Comparison of ENCODE assay signal across 1 cellular context in genomic region chr5:179699640-179700298, GRCh38.
A peak's percentile ranks its signal among the peaks of the same experiment; 100 is the strongest.
TF ChIP-seq lines count a peak whose summit lies in the region.

No MANE protein-coding gene starts in this region.

TF ChIP-seq in GM12878, 131 proteins besides CTCF, POLR2A, EP300 and RAD21 (continued from another document and continues in another):
- no peak for TF ChIP-seq ZBTB4 (CRISPR knock-in tag; IDR thresholded peaks at IDR 0.05)
- no peak for TF ChIP-seq SKIL (IDR thresholded peaks at IDR 0.05; ENCODE audit: low read depth, poor library complexity, severe bottlenecking)
- no peak for TF ChIP-seq CHD1 (IDR thresholded peaks at IDR 0.05; ENCODE audit: low read depth, low read length)
- no peak for TF ChIP-seq ZBED1 (IDR thresholded peaks at IDR 0.05; ENCODE audit: borderline replicate concordance)
- TF ChIP-seq BRCA1 (IDR thresholded peaks at IDR 0.05; ENCODE audit: low read depth, low read length): no peak
- 0 out of 2 replicates have a peak, but pooled peaks have one; percentile 12 for TF ChIP-seq MTA3 (IDR thresholded peaks at IDR 0.05; ENCODE audit: borderline replicate concordance, low read length)
- no peak for TF ChIP-seq RB1 (IDR thresholded peaks at IDR 0.05; ENCODE audit: borderline replicate concordance)
- TF ChIP-seq EZH2 (IDR thresholded peaks at IDR 0.05; ENCODE audit: borderline replicate concordance, control insufficient read depth, low read depth, low read length): no peak
- TF ChIP-seq ZBTB33 (IDR thresholded peaks at IDR 0.05): no peak
- TF ChIP-seq TCF3 (IDR thresholded peaks at IDR 0.05; ENCODE audit: borderline replicate concordance, insufficient read depth, low read depth, low read length): no peak
- no peak for TF ChIP-seq STAT3 (IDR thresholded peaks at IDR 0.05; ENCODE audit: low read depth, low read length)
- no peak for TF ChIP-seq HDGF (IDR thresholded peaks at IDR 0.05)
- TF ChIP-seq MEF2A (IDR thresholded peaks at IDR 0.05; ENCODE audit: insufficient read depth, low read depth, low read length): no peak
- TF ChIP-seq DPF2 (IDR thresholded peaks at IDR 0.05): no peak
- TF ChIP-seq ELK1 (IDR thresholded peaks at IDR 0.05; ENCODE audit: low read depth, low read length): no peak
- TF ChIP-seq HDAC6 (IDR thresholded peaks at IDR 0.05; ENCODE audit: unreplicated experiment): no peak
- TF ChIP-seq MTA2 (IDR thresholded peaks at IDR 0.05; ENCODE audit: low read depth): no peak
- TF ChIP-seq NFYA (IDR thresholded peaks at IDR 0.05; ENCODE audit: borderline replicate concordance, low read depth, low read length): no peak
- TF ChIP-seq ZSCAN29 (IDR thresholded peaks at IDR 0.05): no peak
- no peak for TF ChIP-seq PBX3 (IDR thresholded peaks at IDR 0.05; ENCODE audit: insufficient replicate concordance, low read depth, low read length)
- TF ChIP-seq KAT2A (conservative IDR thresholded peaks at IDR 0.05; ENCODE audit: control insufficient read depth, low read depth, low read length): no peak
- TF ChIP-seq FOXM1 (IDR thresholded peaks at IDR 0.05; ENCODE audit: low read depth, low read length): no peak
- no peak for TF ChIP-seq CBX3 (IDR thresholded peaks at IDR 0.05; ENCODE audit: borderline replicate concordance, low read depth)
- TF ChIP-seq ETV6 (conservative IDR thresholded peaks at IDR 0.05 in 1 of 2, IDR thresholded peaks at IDR 0.05 in 1 of 2; ENCODE audit: borderline replicate concordance in 1 of 2, low read depth in 1 of 2): no peak
- TF ChIP-seq EGR1 (IDR thresholded peaks at IDR 0.05; ENCODE audit: borderline replicate concordance in 1 of 2, low read depth in 2 of 2, low read length in 2 of 2): no peak
- TF ChIP-seq NFXL1 (IDR thresholded peaks at IDR 0.05; ENCODE audit: borderline replicate concordance): no peak
- TF ChIP-seq SUPT20H (IDR thresholded peaks at IDR 0.05; ENCODE audit: borderline replicate concordance, control insufficient read depth, low read depth, low read length): no peak
- no peak for TF ChIP-seq GABPA (IDR thresholded peaks at IDR 0.05; ENCODE audit: low read depth)
- no peak for TF ChIP-seq NR2C1 (IDR thresholded peaks at IDR 0.05)
- TF ChIP-seq NR2C2 (IDR thresholded peaks at IDR 0.05; ENCODE audit: borderline replicate concordance, control insufficient read depth, insufficient read length, low read depth): no peak
- no peak for TF ChIP-seq SREBF2 (IDR thresholded peaks at IDR 0.05; ENCODE audit: low read length)
- TF ChIP-seq SMC3 (IDR thresholded peaks at IDR 0.05; ENCODE audit: borderline replicate concordance, low read length): no peak
- TF ChIP-seq POLR2AphosphoS2 (IDR thresholded peaks at IDR 0.05; ENCODE audit: low read depth, low read length): no peak
- TF ChIP-seq SUZ12 (IDR thresholded peaks at IDR 0.05; ENCODE audit: unreplicated experiment): no peak
- no peak for TF ChIP-seq MAX (IDR thresholded peaks at IDR 0.05; ENCODE audit: low read depth, low read length)
- peak; percentile 59; the same call in 1 of the 2 replicates for TF ChIP-seq EED (IDR thresholded peaks at IDR 0.05; ENCODE audit: low read depth)
- TF ChIP-seq MEF2B (IDR thresholded peaks at IDR 0.05; ENCODE audit: partially characterized antibody, poor library complexity, severe bottlenecking): no peak
- no peak for TF ChIP-seq SMAD5 (IDR thresholded peaks at IDR 0.05; ENCODE audit: low read depth)
- TF ChIP-seq TBL1XR1 (IDR thresholded peaks at IDR 0.05; ENCODE audit: low read depth, low read length): no peak
- no peak for TF ChIP-seq SMAD1 (IDR thresholded peaks at IDR 0.05; ENCODE audit: low read depth, partially characterized antibody)
- TF ChIP-seq RUNX3 (IDR thresholded peaks at IDR 0.05; ENCODE audit: low read length): peak; percentile 32; the same call in 1 of the 2 replicates
- no peak for TF ChIP-seq ZNF384 (IDR thresholded peaks at IDR 0.05; ENCODE audit: borderline replicate concordance, low read depth, low read length)
- no peak for TF ChIP-seq ZNF274 (IDR thresholded peaks at IDR 0.05; ENCODE audit: insufficient read depth, insufficient read length)
- peak; percentile 5; the same call in 1 of the 2 replicates for TF ChIP-seq IKZF1 (conservative IDR thresholded peaks at IDR 0.05)
- no peak; the same call in 1 of the 2 replicates for TF ChIP-seq RELB (IDR thresholded peaks at IDR 0.05; ENCODE audit: low read depth)
- TF ChIP-seq PRDM15 (CRISPR knock-in tag; IDR thresholded peaks at IDR 0.05): no peak
- TF ChIP-seq PAX5 (IDR thresholded peaks at IDR 0.05; ENCODE audit: borderline replicate concordance, low read depth, low read length): 0 out of 2 replicates have a peak, but pooled peaks have one; percentile 10
- no peak for TF ChIP-seq SMARCA5 (IDR thresholded peaks at IDR 0.05)
- no peak for TF ChIP-seq SREBF1 (IDR thresholded peaks at IDR 0.05; ENCODE audit: low read length)
- peak; percentile 57; the same call in 1 of the 2 replicates for TF ChIP-seq RFX5 (IDR thresholded peaks at IDR 0.05; ENCODE audit: low read depth, low read length)
- no peak for TF ChIP-seq GATAD2B (conservative IDR thresholded peaks at IDR 0.05; ENCODE audit: low read depth)
- no peak for TF ChIP-seq NFIC (IDR thresholded peaks at IDR 0.05; ENCODE audit: low read depth, low read length)
